In genomic region chr9:2040828-2041227, GRCh38 we compare ENCODE assay signal across 20 cellular contexts.
"Had no signal": no experiment of that assay in that cellular context is flagged by ENCODE, and none has a peak within 500 bp of the region (broad histone marks: within the 10 kb centered on the region; RNA-seq: fewer than 3 reads in every experiment).

No MANE protein-coding gene starts in this region.

- H3K27me3 Mint-ChIP-seq: dendritic cell treated with granulocyte-macrophage colony-stimulating factor and Interleukin-4, amounts not matched to agents 40 ng/mL and 50 ng/mL, for 4 days; effector memory CD8-positive, alpha-beta T cell had no signal

- FAIRE-seq: colon, kidney, urothelium cell line had no signal

- H3K4me1 ChIP-seq: thyroid gland had no signal

- H3K9me3 Mint-ChIP-seq: dendritic cell treated with granulocyte-macrophage colony-stimulating factor and Interleukin-4, amounts not matched to agents 40 ng/mL and 50 ng/mL, for 4 days; effector memory CD8-positive, alpha-beta T cell; immature natural killer cell; natural killer cell; neural crest cell; type B pancreatic cell had no signal

- ATAC-seq: effector memory CD8-positive, alpha-beta T cell; left colon; mucosa of descending colon; natural killer cell; stimulated activated naive CD8-positive, alpha-beta T cell treated with anti-CD3 and anti-CD28 coated beads, Interleukin-15, Interleukin-2, amounts not matched to agents 100 U/mL and 50 U/mL, for 24 hours had no signal

- H3K4me3 ChIP-seq: esophagus squamous epithelium, mucosa of descending colon, right atrium auricular region, sigmoid colon, skin epidermis, suprapubic skin, thyroid gland had no signal

- H3K27ac ChIP-seq: esophagus squamous epithelium, right atrium auricular region, sigmoid colon, skin epidermis, suprapubic skin, thyroid gland had no signal

- H3K27me3 ChIP-seq: esophagus squamous epithelium, right atrium auricular region, sigmoid colon, suprapubic skin, thyroid gland had no signal

- DNase-seq: effector memory CD8-positive, alpha-beta T cell; esophagus squamous epithelium; foreskin fibroblast; immature natural killer cell; kidney; left colon; mucosa of descending colon; natural killer cell; sigmoid colon; stimulated activated CD4-positive, alpha-beta T cell treated with anti-CD3 and anti-CD28 coated beads, Interleukin-12 subunit alpha, Interleukin-12 subunit beta, amount 100 ng/mL, for 4 hours; stimulated activated naive CD8-positive, alpha-beta T cell treated with anti-CD3 and anti-CD28 coated beads, Interleukin-15, Interleukin-2, amounts not matched to agents 100 U/mL and 50 U/mL, for 24 hours; thyroid gland had no signal

- H3K4me1 Mint-ChIP-seq: neural crest cell had no signal

- H3K9me3 ChIP-seq: esophagus squamous epithelium, mucosa of descending colon, right atrium auricular region, sigmoid colon, suprapubic skin, thyroid gland had no signal

- H3K27ac Mint-ChIP-seq: dendritic cell treated with granulocyte-macrophage colony-stimulating factor and Interleukin-4, amounts not matched to agents 40 ng/mL and 50 ng/mL, for 4 days; type B pancreatic cell had no signal

- H3K4me3 Mint-ChIP-seq: dendritic cell treated with granulocyte-macrophage colony-stimulating factor and Interleukin-4, amounts not matched to agents 40 ng/mL and 50 ng/mL, for 4 days; effector memory CD8-positive, alpha-beta T cell; immature natural killer cell; natural killer cell; neural crest cell; type B pancreatic cell had no signal
